Comparison of ENCODE assay signal across 2 cellular contexts in genomic region chr4:143140696-143141095, GRCh38.
TF ChIP-seq lines count a peak whose summit lies in the region.

No MANE protein-coding gene starts in this region.

TF ChIP-seq in GM23338, 12 proteins besides CTCF, POLR2A, EP300 and RAD21 (continued from another document):
- TF ChIP-seq, protein P1, sequence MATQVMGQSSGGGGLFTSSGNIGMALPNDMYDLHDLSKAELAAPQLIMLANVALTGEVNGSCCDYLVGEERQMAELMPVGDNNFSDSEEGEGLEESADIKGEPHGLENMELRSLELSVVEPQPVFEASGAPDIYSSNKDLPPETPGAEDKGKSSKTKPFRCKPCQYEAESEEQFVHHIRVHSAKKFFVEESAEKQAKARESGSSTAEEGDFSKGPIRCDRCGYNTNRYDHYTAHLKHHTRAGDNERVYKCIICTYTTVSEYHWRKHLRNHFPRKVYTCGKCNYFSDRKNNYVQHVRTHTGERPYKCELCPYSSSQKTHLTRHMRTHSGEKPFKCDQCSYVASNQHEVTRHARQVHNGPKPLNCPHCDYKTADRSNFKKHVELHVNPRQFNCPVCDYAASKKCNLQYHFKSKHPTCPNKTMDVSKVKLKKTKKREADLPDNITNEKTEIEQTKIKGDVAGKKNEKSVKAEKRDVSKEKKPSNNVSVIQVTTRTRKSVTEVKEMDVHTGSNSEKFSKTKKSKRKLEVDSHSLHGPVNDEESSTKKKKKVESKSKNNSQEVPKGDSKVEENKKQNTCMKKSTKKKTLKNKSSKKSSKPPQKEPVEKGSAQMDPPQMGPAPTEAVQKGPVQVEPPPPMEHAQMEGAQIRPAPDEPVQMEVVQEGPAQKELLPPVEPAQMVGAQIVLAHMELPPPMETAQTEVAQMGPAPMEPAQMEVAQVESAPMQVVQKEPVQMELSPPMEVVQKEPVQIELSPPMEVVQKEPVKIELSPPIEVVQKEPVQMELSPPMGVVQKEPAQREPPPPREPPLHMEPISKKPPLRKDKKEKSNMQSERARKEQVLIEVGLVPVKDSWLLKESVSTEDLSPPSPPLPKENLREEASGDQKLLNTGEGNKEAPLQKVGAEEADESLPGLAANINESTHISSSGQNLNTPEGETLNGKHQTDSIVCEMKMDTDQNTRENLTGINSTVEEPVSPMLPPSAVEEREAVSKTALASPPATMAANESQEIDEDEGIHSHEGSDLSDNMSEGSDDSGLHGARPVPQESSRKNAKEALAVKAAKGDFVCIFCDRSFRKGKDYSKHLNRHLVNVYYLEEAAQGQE (IDR thresholded peaks at IDR 0.05; ENCODE audit: unreplicated experiment), result no peak
- TF ChIP-seq POLR2AphosphoS5 (IDR thresholded peaks at IDR 0.05; ENCODE audit: low read depth) (no peak), ZNF331 (CRISPR knock-in tag; IDR thresholded peaks at IDR 0.05; ENCODE audit: low read depth) (no peak), EZH2 (IDR thresholded peaks at IDR 0.05; ENCODE audit: low read depth, unreplicated experiment) (no peak), NANOG (IDR thresholded peaks at IDR 0.05; ENCODE audit: borderline replicate concordance) (no peak), ZNF462 (CRISPR knock-in tag; IDR thresholded peaks at IDR 0.05) (no peak), STAT1 (IDR thresholded peaks at IDR 0.05; ENCODE audit: unreplicated experiment) (no peak), EZH2phosphoT487 (IDR thresholded peaks at IDR 0.05; ENCODE audit: unreplicated experiment) (no peak)

TF ChIP-seq in WTC11, 78 proteins besides CTCF, POLR2A, EP300 and RAD21 (continued from another document):
- TF ChIP-seq ARID4B (CRISPR knock-in tag; IDR thresholded peaks at IDR 0.05; ENCODE audit: borderline replicate concordance) (no peak), GABPB1 (CRISPR knock-in tag; IDR thresholded peaks at IDR 0.05) (no peak), ZMAT4 (CRISPR knock-in tag; IDR thresholded peaks at IDR 0.05) (no peak), ZNF263 (CRISPR knock-in tag; IDR thresholded peaks at IDR 0.05; ENCODE audit: low read depth) (no peak), NFE2L1 (CRISPR knock-in tag; IDR thresholded peaks at IDR 0.05) (no peak), ATF3 (CRISPR knock-in tag; conservative IDR thresholded peaks at IDR 0.05) (no peak), JAZF1 (CRISPR knock-in tag; IDR thresholded peaks at IDR 0.05) (no peak)
- TF ChIP-seq, protein P2, sequence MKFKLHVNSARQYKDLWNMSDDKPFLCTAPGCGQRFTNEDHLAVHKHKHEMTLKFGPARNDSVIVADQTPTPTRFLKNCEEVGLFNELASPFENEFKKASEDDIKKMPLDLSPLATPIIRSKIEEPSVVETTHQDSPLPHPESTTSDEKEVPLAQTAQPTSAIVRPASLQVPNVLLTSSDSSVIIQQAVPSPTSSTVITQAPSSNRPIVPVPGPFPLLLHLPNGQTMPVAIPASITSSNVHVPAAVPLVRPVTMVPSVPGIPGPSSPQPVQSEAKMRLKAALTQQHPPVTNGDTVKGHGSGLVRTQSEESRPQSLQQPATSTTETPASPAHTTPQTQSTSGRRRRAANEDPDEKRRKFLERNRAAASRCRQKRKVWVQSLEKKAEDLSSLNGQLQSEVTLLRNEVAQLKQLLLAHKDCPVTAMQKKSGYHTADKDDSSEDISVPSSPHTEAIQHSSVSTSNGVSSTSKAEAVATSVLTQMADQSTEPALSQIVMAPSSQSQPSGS (CRISPR knock-in tag; IDR thresholded peaks at IDR 0.05; ENCODE audit: borderline replicate concordance, low read depth), result no peak
